Comparison of ENCODE assay signal across 9 cellular contexts in the genomic region with DNA sequence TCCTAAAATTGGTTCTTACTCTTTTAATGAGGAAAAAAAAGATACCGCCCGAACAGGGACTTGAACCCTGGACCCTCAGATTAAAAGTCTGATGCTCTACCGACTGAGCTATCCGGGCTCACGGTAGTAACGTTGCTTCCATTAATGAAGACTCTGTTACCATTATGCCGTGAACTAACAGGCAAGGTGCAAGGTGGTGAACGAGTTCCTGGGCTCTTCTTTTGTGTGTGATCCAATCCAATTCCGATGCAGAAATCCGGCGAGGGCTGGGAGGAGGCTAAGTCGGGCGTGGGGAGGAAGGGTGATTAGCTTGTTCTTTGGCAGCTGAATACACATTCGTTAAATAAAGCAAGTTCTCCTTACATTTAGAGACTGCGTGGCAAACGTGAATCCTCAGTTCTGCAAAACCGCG. TPM values are rescaled to one million over a fixed set of nuclear protein-coding genes. Genes with fewer than 3 reads are reported as not detected.
DNase-seq lines count a peak whose midpoint lies in the region; ATAC-seq, FAIRE-seq and TF ChIP-seq lines count a peak whose summit lies in the region.
"Had no signal": no experiment of that assay in that cellular context is flagged by ENCODE, and none has a peak within 500 bp of the region (broad histone marks: within the 10 kb centered on the region; RNA-seq: fewer than 3 reads in every experiment).

No MANE protein-coding gene starts in this region.

- H3K4me2 ChIP-seq in K562 (ENCODE audit: insufficient read depth, low read length) (peak overlapping the region; percentile 96), skeletal muscle satellite cell (ENCODE audit: low read length) (peak overlapping the region; percentile 82)

- WGBS in K562 (ENCODE audit: insufficient coverage, low coverage, missing lambda C conversion rate), result 0% methylated on average over 18 of the region's 18 CpGs

- peak; percentile 88 for TF ChIP-seq POLR2A in K562 (conservative IDR thresholded peaks at IDR 0.05)

- TF ChIP-seq RAD21 in K562 (CRISPR knock-in tag; conservative IDR thresholded peaks at IDR 0.05 in 1 of 2, IDR thresholded peaks at IDR 0.05 in 1 of 2), result peak in 1 of 2 experiments; percentile 1; a peak in 1 of 4 replicates

- FAIRE-seq in K562 (lab: Jason Lieb, UNC), result peak; percentile 37

- no peaks in the 10 kb centered on the region for H3K9me1 ChIP-seq in K562 (ENCODE audit: control insufficient read depth, insufficient read depth, low read length)

- no peaks in the 10 kb centered on the region for H3K9me3 ChIP-seq in ES-I3 (ENCODE audit: control insufficient read depth, insufficient read depth, low read length)
- H3K9me3 ChIP-seq in K562 (replicated peaks; ENCODE audit: control insufficient read depth, insufficient read depth, low read depth, low read length), result no peaks in the 10 kb centered on the region; the same call in 1 of the 2 replicates
- H3K9me3 ChIP-seq in iPS-15b (ENCODE audit: control insufficient read depth, insufficient read depth, low read length), result no peaks in the 10 kb centered on the region
- H3K9me3 ChIP-seq in skeletal muscle satellite cell (replicated peaks; ENCODE audit: low read length), result no peaks in the 10 kb centered on the region

- no peak for TF ChIP-seq CTCF in K562 (IDR thresholded peaks at IDR 0.05 in 2 of 3, conservative IDR thresholded peaks at IDR 0.05 in 1 of 3; ENCODE audit: insufficient read depth in 2 of 3, low read depth in 1 of 3, low read length in 3 of 3)

- H3K79me2 ChIP-seq in K562 (ENCODE audit: control insufficient read depth, insufficient read depth, low read length), result no peaks in the 10 kb centered on the region; the same call in 2 of the 3 replicates

- CTCF ChIA-PET in K562 (lab: Yijun Ruan, JAX; ENCODE audit: low intra/inter-chr PET ratio), result no interaction called here

- TSS peak; percentile 86 for BruUV-seq in K562 (replicated peaks; lab: Mats Ljungman, UMichigan)

- H3K9ac ChIP-seq in ES-I3 (ENCODE audit: low read depth, low read length), result peak overlapping the region; percentile 89
- peak overlapping the region; percentile 90 to 91 for H3K9ac ChIP-seq in K562 (ENCODE audit: insufficient read depth in 1 of 2, low read depth in 2 of 2, low read length in 2 of 2)
- no peak overlapping the region for H3K9ac ChIP-seq in iPS-15b (ENCODE audit: low read depth, low read length)
- peak overlapping the region; percentile 81 for H3K9ac ChIP-seq in skeletal muscle satellite cell (ENCODE audit: low read depth, low read length)

- DNase-seq in NCI-H1417 (lab: John Stamatoyannopoulos, UW), result peak; percentile 77 to 95 (median 82)
- DNase-seq in T-helper 22 cell (ENCODE audit: low read depth), result peak; percentile 50
- peak; percentile 45 to 84 (median 52) for DNase-seq in K562 (ENCODE audit: extremely low read depth in 1 of 4, low spot score in 3 of 4)
- DNase-seq in SHP77 treated with DMSO at 0.1 percent for 48 hours (lab: John Stamatoyannopoulos, UW), result no peak

- H3K27ac ChIP-seq in K562 (ENCODE audit: extremely low read depth, low read depth, low read length), result peak overlapping the region; percentile 87

- peak; percentile 26 for ATAC-seq in HG02588 (IDR thresholded peaks at IDR 0.05; ENCODE audit: unreplicated experiment)
- peak; percentile 28 for ATAC-seq in K562

- in situ Hi-C loops in K562 (cut with MboI), result no loop called here

- intact Hi-C loops in K562 (cut with micrococcal nuclease), result loop anchor here (2.0 kb wide), 1 partner anchor 57 kb away; no protein-coding TSS in a partner anchor

- H3K4me3 ChIP-seq in K562 (peak overlapping the region; percentile 60), iPS-15b (ENCODE audit: low read depth, low read length) (peak overlapping the region; percentile 91), skeletal muscle satellite cell (ENCODE audit: low read length) (peak overlapping the region; percentile 86)

- H4K20me1 ChIP-seq in K562 (replicated peaks; ENCODE audit: control insufficient read depth, insufficient read depth, low read length), result no peaks in the 10 kb centered on the region

- peak overlapping the region; percentile 97 for H2AFZ ChIP-seq in K562 (ENCODE audit: low read depth, low read length)

- H3K27me3 ChIP-seq in K562 (ENCODE audit: control insufficient read depth in 2 of 2, insufficient read depth in 2 of 2, low read length in 2 of 2), result no peaks in the 10 kb centered on the region
- H3K27me3 ChIP-seq in iPS-15b (ENCODE audit: control insufficient read depth, insufficient read depth, low read length), result peaks cover 9% of the 10 kb centered on the region
- H3K27me3 ChIP-seq in skeletal muscle satellite cell (ENCODE audit: control insufficient read depth, insufficient read depth, low read length), result no peaks in the 10 kb centered on the region

- TF ChIP-seq EP300 in K562 (IDR thresholded peaks at IDR 0.05; ENCODE audit: low read length), result peak; percentile 64

- POLR2A ChIA-PET in K562 (lab: Yijun Ruan, JAX), result interaction anchor here (0.7 to 5.9 kb wide), 4 partner anchors 9 to 52 kb away, joined by 3 to 69 read pairs (median 3); no protein-coding TSS in a partner anchor

- H3K36me3 ChIP-seq in ES-I3 (ENCODE audit: insufficient read depth, low read length) (no peaks in the 10 kb centered on the region), K562 (ENCODE audit: control insufficient read depth, insufficient read depth, low read length) (no peaks in the 10 kb centered on the region), iPS-15b (ENCODE audit: control insufficient read depth, insufficient read depth, low read length) (no peaks in the 10 kb centered on the region), skeletal muscle satellite cell (ENCODE audit: insufficient read depth, low read length) (no peaks in the 10 kb centered on the region)

- H3K4me1 ChIP-seq in ES-I3 (ENCODE audit: insufficient read depth, low read length) (no peaks in the 10 kb centered on the region; the same call in none of the 2 replicates), K562 (replicated peaks in 1 of 2; ENCODE audit: control insufficient read depth in 2 of 2, insufficient read depth in 2 of 2, low read length in 2 of 2) (peaks cover 14 to 31% of the 10 kb centered on the region in 2 experiments), iPS-15b (ENCODE audit: control insufficient read depth, insufficient read depth, low read length) (no peaks in the 10 kb centered on the region), skeletal muscle satellite cell (ENCODE audit: control insufficient read depth, insufficient read depth, low read length) (peaks cover 13% of the 10 kb centered on the region)

RNA-seq across cellular contexts. Expression of gene OR4D9, which starts 49.0 kb away (rescaled TPM):
- total RNA-seq in K562 (2011; cell fraction: chromatin; rRNA removed; ENCODE audit: low replicate concordance), result not detected in 2 replicates
- not detected in 2 replicates for total RNA-seq in K562 (2011; cell fraction: nucleolus; rRNA removed)
- not detected in 2 replicates for total RNA-seq in K562 (2011; cell fraction: nucleoplasm; rRNA removed)
- total RNA-seq in K562 (2014; rRNA removed) (not detected in 2 replicates), K562 (2014; rRNA removed; fragmentation: Illumina TruSeq; extraction: Trizol) (not detected in 2 replicates), K562 (2015; rRNA removed; fragmentation: Illumina TruSeq; extraction: Trizol) (not detected in 2 replicates), K562 (2021) (not detected in 2 replicates)
- polyA plus RNA-seq in K562 (2011; rRNA removed) (not detected in 2 replicates), K562 (2014; fragmentation: Illumina TruSeq; extraction: Trizol) (not detected in 2 replicates), K562 (2014; fragmentation: Nextera tagmentation; extraction: Ambion mirVana) (not detected), K562 (2014; rRNA removed) (not detected in 2 replicates)
- not detected in 2 replicates for polyA plus RNA-seq in K562 (2011; cell fraction: cytosol; rRNA removed)
- not detected in 2 replicates for polyA plus RNA-seq in K562 (2011; cell fraction: nucleus; rRNA removed)
- not detected in 2 replicates for polyA plus RNA-seq in K562 (2012)
- not detected in 2 replicates for polyA minus RNA-seq in K562 (2011; rRNA and poly(A)+ RNA removed)
- not detected in 2 replicates for polyA minus RNA-seq in K562 (2011; cell fraction: cytosol; rRNA and poly(A)+ RNA removed)
- not detected in 2 replicates for polyA minus RNA-seq in K562 (2011; cell fraction: nucleus; rRNA and poly(A)+ RNA removed)
- total RNA-seq in skeletal muscle satellite cell (2012; rRNA removed), result not detected in 2 replicates
- total RNA-seq: subcutaneous adipose tissue had no signal

RNA-seq across cellular contexts. Expression of gene OSBP, which starts 55.3 kb away (rescaled TPM):
- 83.9 and 124 TPM in 2 replicates for total RNA-seq in K562 (2011; cell fraction: chromatin; rRNA removed; ENCODE audit: low replicate concordance)
- total RNA-seq in K562 (2011; cell fraction: nucleolus; rRNA removed), result 40.2 and 44.9 TPM in 2 replicates
- 62.0 and 71.9 TPM in 2 replicates for total RNA-seq in K562 (2011; cell fraction: nucleoplasm; rRNA removed)
- total RNA-seq in K562 (2014; rRNA removed), result 22.2 and 28.7 TPM in 2 replicates
- total RNA-seq in K562 (2014; rRNA removed; fragmentation: Illumina TruSeq; extraction: Trizol), result 33.3 and 36.1 TPM in 2 replicates
- 28.7 and 28.9 TPM in 2 replicates for total RNA-seq in K562 (2015; rRNA removed; fragmentation: Illumina TruSeq; extraction: Trizol)
- total RNA-seq in K562 (2021), result 37.7 and 44.3 TPM in 2 replicates
- polyA plus RNA-seq in K562 (2011; rRNA removed), result 33.9 and 37.2 TPM in 2 replicates
- 11.6 and 27.0 TPM in 2 replicates for polyA plus RNA-seq in K562 (2011; cell fraction: cytosol; rRNA removed)
- 34.6 and 56.6 TPM in 2 replicates for polyA plus RNA-seq in K562 (2011; cell fraction: nucleus; rRNA removed)
- 28.0 and 32.7 TPM in 2 replicates for polyA plus RNA-seq in K562 (2012)
- 46.9 and 49.0 TPM in 2 replicates for polyA plus RNA-seq in K562 (2014; fragmentation: Illumina TruSeq; extraction: Trizol)
- 10 to 100 TPM; 11.7 to 11.9 TPM for polyA plus RNA-seq in K562 (2014; fragmentation: Nextera tagmentation; extraction: Ambion mirVana)
- 24.5 and 27.8 TPM in 2 replicates for polyA plus RNA-seq in K562 (2014; rRNA removed)
- polyA minus RNA-seq in K562 (2011; rRNA and poly(A)+ RNA removed), result 54.3 and 63.2 TPM in 2 replicates
- 32.7 and 32.9 TPM in 2 replicates for polyA minus RNA-seq in K562 (2011; cell fraction: cytosol; rRNA and poly(A)+ RNA removed)
- 16.8 and 30.8 TPM in 2 replicates for polyA minus RNA-seq in K562 (2011; cell fraction: nucleus; rRNA and poly(A)+ RNA removed)
- 27.1 and 28.0 TPM in 2 replicates for total RNA-seq in skeletal muscle satellite cell (2012; rRNA removed)

RNA-seq across cellular contexts. Expression of gene OR4D11, which starts 56.9 kb away (rescaled TPM):
- total RNA-seq in K562 (2011; cell fraction: chromatin; rRNA removed; ENCODE audit: low replicate concordance), result not detected in 2 replicates
- not detected in 2 replicates for total RNA-seq in K562 (2011; cell fraction: nucleolus; rRNA removed)
- total RNA-seq in K562 (2011; cell fraction: nucleoplasm; rRNA removed), result not detected in 2 replicates
- total RNA-seq in K562 (2014; rRNA removed), result not detected in 2 replicates
- not detected in 2 replicates for total RNA-seq in K562 (2014; rRNA removed; fragmentation: Illumina TruSeq; extraction: Trizol)
- total RNA-seq in K562 (2015; rRNA removed; fragmentation: Illumina TruSeq; extraction: Trizol), result not detected in 2 replicates
- total RNA-seq in K562 (2021), result not detected in 2 replicates
- not detected in 2 replicates for polyA plus RNA-seq in K562 (2011; rRNA removed)
- not detected in 2 replicates for polyA plus RNA-seq in K562 (2011; cell fraction: cytosol; rRNA removed)
- not detected in 2 replicates for polyA plus RNA-seq in K562 (2011; cell fraction: nucleus; rRNA removed)
- polyA plus RNA-seq in K562 (2012), result not detected in 2 replicates
- not detected in 2 replicates for polyA plus RNA-seq in K562 (2014; fragmentation: Illumina TruSeq; extraction: Trizol)
- not detected for polyA plus RNA-seq in K562 (2014; fragmentation: Nextera tagmentation; extraction: Ambion mirVana)
- polyA plus RNA-seq in K562 (2014; rRNA removed), result not detected in 2 replicates
- polyA minus RNA-seq in K562 (2011; rRNA and poly(A)+ RNA removed), result not detected in 2 replicates
- polyA minus RNA-seq in K562 (2011; cell fraction: cytosol; rRNA and poly(A)+ RNA removed), result not detected in 2 replicates
- not detected in 2 replicates for polyA minus RNA-seq in K562 (2011; cell fraction: nucleus; rRNA and poly(A)+ RNA removed)
- not detected in 2 replicates for total RNA-seq in skeletal muscle satellite cell (2012; rRNA removed)
- total RNA-seq: subcutaneous adipose tissue had no signal
